In the genomic region with DNA sequence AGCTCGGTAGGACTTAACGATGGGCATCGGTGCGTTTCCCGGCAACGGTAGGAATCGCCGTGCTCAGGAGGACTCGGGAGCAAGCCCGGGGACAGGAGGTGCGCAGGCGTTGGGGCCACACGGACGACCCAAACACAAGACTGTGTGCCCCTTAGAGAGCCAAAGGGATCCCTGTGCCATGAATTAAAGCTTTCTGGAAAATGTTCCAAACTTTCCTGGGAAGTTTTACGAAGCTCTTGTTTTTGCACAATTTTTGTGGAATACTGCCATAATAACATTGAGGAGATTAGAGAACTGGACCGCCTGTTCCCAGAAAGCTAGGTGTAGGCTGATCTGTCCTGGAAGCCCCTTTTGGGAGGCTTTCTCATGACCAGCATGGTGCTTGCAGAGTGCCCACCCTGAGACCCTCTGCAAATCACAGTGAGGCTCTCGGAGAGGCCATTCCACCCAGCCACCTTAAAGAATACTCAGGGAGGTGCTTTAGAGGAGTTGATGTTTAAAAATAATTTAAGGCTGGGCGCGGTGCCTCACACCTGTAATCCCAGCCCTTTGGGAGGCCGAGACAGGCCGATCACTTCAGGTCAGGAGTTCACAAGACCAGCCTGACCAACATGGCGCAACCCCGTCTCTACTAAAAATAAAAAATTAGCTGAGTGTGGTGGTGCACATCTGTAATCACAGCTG, we compare ENCODE assay signal across 8 cellular contexts. TPM values are rescaled to one million over a fixed set of nuclear protein-coding genes. Genes with fewer than 3 reads are reported as not detected.
DNase-seq lines count a peak whose midpoint lies in the region; ATAC-seq and TF ChIP-seq lines count a peak whose summit lies in the region.

No MANE protein-coding gene starts in this region.

- peak overlapping the region; percentile 92 for H3K9ac ChIP-seq in smooth muscle cell (ENCODE audit: low read depth)

- TF ChIP-seq CTCF in AG04449 (IDR thresholded peaks at IDR 0.05; ENCODE audit: insufficient read depth, low read length, missing control alignments) (no peak), smooth muscle cell (IDR thresholded peaks at IDR 0.05; ENCODE audit: borderline replicate concordance, insufficient read depth, poor library complexity, severe bottlenecking) (no peak)

- H3K27me3 Mint-ChIP-seq in activated T-helper 1 cell treated with anti-CD3 and anti-CD28 coated beads, Interleukin-12 subunit alpha, Interleukin-12 subunit beta, Interleukin-2, Interleukin-4 antibody, amounts not matched to agents 30 ng/mL and 10 ng/mL and 1 ng/mL, durations not matched to agents 14 hours and 24 hours and 36 hours (ENCODE audit: insufficient read depth) = no peaks in the 10 kb centered on the region

- 38% methylated on average over 23 of the region's 23 CpGs for WGBS in smooth muscle cell (ENCODE audit: low lambda C conversion rate)

- no peaks in the 10 kb centered on the region for H3F3A ChIP-seq in smooth muscle cell (ENCODE audit: low read depth)

- H3K9me3 Mint-ChIP-seq in activated T-helper 1 cell treated with anti-CD3 and anti-CD28 coated beads, Interleukin-12 subunit alpha, Interleukin-12 subunit beta, Interleukin-2, Interleukin-4 antibody, amounts not matched to agents 30 ng/mL and 10 ng/mL and 1 ng/mL, durations not matched to agents 14 hours and 24 hours and 36 hours = no peaks in the 10 kb centered on the region

- H3K36me3 ChIP-seq in H7 (replicated peaks; ENCODE audit: control insufficient read depth, insufficient read depth, low read length) (no peaks in the 10 kb centered on the region), smooth muscle cell (ENCODE audit: low read depth) (no peaks in the 10 kb centered on the region)

- H3K79me2 ChIP-seq in smooth muscle cell (ENCODE audit: low read depth) = peaks cover 6% of the 10 kb centered on the region

- DNase-seq in AG04449 (ENCODE audit: low read depth, low spot score) (no peak), H7 (no peak), hepatic stellate cell (ENCODE audit: low spot score) (peak; percentile 37), smooth muscle cell (lab: John Stamatoyannopoulos, UW; ENCODE audit: unreplicated experiment) (no peak), medulla oblongata (ENCODE audit: extremely low spot score) (no peak), dedifferentiated amniotic fluid mesenchymal stem cell (ENCODE audit: extremely low spot score) (no peak)
- DNase-seq in activated T-helper 1 cell treated with anti-CD3 and anti-CD28 coated beads, Interleukin-12 subunit alpha, Interleukin-12 subunit beta, Interleukin-2, Interleukin-4 antibody, amounts not matched to agents 30 ng/mL and 10 ng/mL and 1 ng/mL, durations not matched to agents 14 hours and 24 hours and 36 hours (ENCODE audit: low spot score) = no peak

- intact Hi-C loops in activated T-helper 1 cell treated with anti-CD3 and anti-CD28 coated beads, Interleukin-12 subunit alpha, Interleukin-12 subunit beta, Interleukin-2, Interleukin-4 antibody, amounts not matched to agents 30 ng/mL and 10 ng/mL and 1 ng/mL, durations not matched to agents 14 hours and 24 hours and 36 hours (cut with micrococcal nuclease) = no loop called here

- peak overlapping the region; percentile 81 for H3K4me3 ChIP-seq in AG04449 (ENCODE audit: low read depth, low read length)
- peak overlapping the region; percentile 87 for H3K4me3 ChIP-seq in H7 (ENCODE audit: insufficient read depth, low read depth, low read length)
- peak overlapping the region; percentile 64 for H3K4me3 ChIP-seq in smooth muscle cell

- H3K27ac Mint-ChIP-seq in activated T-helper 1 cell treated with anti-CD3 and anti-CD28 coated beads, Interleukin-12 subunit alpha, Interleukin-12 subunit beta, Interleukin-2, Interleukin-4 antibody, amounts not matched to agents 30 ng/mL and 10 ng/mL and 1 ng/mL, durations not matched to agents 14 hours and 24 hours and 36 hours = peak overlapping the region; percentile 99

- peak overlapping the region; percentile 92 for H2AFZ ChIP-seq in smooth muscle cell (ENCODE audit: low read depth)

- peaks cover 46% of the 10 kb centered on the region for H3K4me1 Mint-ChIP-seq in activated T-helper 1 cell treated with anti-CD3 and anti-CD28 coated beads, Interleukin-12 subunit alpha, Interleukin-12 subunit beta, Interleukin-2, Interleukin-4 antibody, amounts not matched to agents 30 ng/mL and 10 ng/mL and 1 ng/mL, durations not matched to agents 14 hours and 24 hours and 36 hours (ENCODE audit: low read depth)

- peak overlapping the region; percentile 97 for H3K4me2 ChIP-seq in smooth muscle cell

- no peak for ATAC-seq in GM21515 (IDR thresholded peaks at IDR 0.05; ENCODE audit: unreplicated experiment)

- H3K9me3 ChIP-seq in smooth muscle cell (replicated peaks; ENCODE audit: low read depth) = no peaks in the 10 kb centered on the region

- H3K27ac ChIP-seq in smooth muscle cell (ENCODE audit: low read depth) = peak overlapping the region; percentile 90

- H3K4me1 ChIP-seq in smooth muscle cell (ENCODE audit: low read depth) = peaks cover 7% of the 10 kb centered on the region

- CTCF ChIA-PET in AG04449 (lab: Yijun Ruan, JAX) = interaction anchor here (1.0 to 2.2 kb wide), 6 partner anchors 26 to 254 kb away, joined by 3 to 11 read pairs (median 6); no protein-coding TSS in a partner anchor

- peaks cover 7% of the 10 kb centered on the region for H3K36me3 Mint-ChIP-seq in activated T-helper 1 cell treated with anti-CD3 and anti-CD28 coated beads, Interleukin-12 subunit alpha, Interleukin-12 subunit beta, Interleukin-2, Interleukin-4 antibody, amounts not matched to agents 30 ng/mL and 10 ng/mL and 1 ng/mL, durations not matched to agents 14 hours and 24 hours and 36 hours (ENCODE audit: low read depth)

- H3K27me3 ChIP-seq in H7 (ENCODE audit: control insufficient read depth, insufficient read depth, low read length) = no peaks in the 10 kb centered on the region
- H3K27me3 ChIP-seq in smooth muscle cell (ENCODE audit: low read depth) = no peaks in the 10 kb centered on the region

- H4K20me1 ChIP-seq in smooth muscle cell (ENCODE audit: low read depth) = no peaks in the 10 kb centered on the region

- H3K4me3 Mint-ChIP-seq in activated T-helper 1 cell treated with anti-CD3 and anti-CD28 coated beads, Interleukin-12 subunit alpha, Interleukin-12 subunit beta, Interleukin-2, Interleukin-4 antibody, amounts not matched to agents 30 ng/mL and 10 ng/mL and 1 ng/mL, durations not matched to agents 14 hours and 24 hours and 36 hours = peak overlapping the region; percentile 97

- POLR2A ChIA-PET in AG04449 (lab: Yijun Ruan, JAX) = interaction anchor here (0.6 to 2.2 kb wide), 8 partner anchors 8 to 35 kb away, joined by 3 to 11 read pairs (median 3); no protein-coding TSS in a partner anchor

RNA-seq across cellular contexts. Expression of a gene that starts 1.0 kb away (rescaled TPM):
- total RNA-seq in H7 (2014; rRNA removed; shearing (Covaris generic)) = 7.6 and 12.2 TPM in 2 replicates
- total RNA-seq in activated T-helper 1 cell treated with anti-CD3 and anti-CD28 coated beads, Interleukin-12 subunit alpha, Interleukin-12 subunit beta, Interleukin-2, Interleukin-4 antibody, amounts not matched to agents 30 ng/mL and 10 ng/mL and 1 ng/mL, durations not matched to agents 14 hours and 24 hours and 36 hours = 12.5 and 14.5 TPM in 2 replicates
- total RNA-seq in smooth muscle cell = 0.81 and 2.6 TPM in 2 replicates
- 3.1 and 3.5 TPM in 2 replicates for polyA plus RNA-seq in smooth muscle cell
